ENCODE assay signal across 13 cellular contexts in the genomic region with DNA sequence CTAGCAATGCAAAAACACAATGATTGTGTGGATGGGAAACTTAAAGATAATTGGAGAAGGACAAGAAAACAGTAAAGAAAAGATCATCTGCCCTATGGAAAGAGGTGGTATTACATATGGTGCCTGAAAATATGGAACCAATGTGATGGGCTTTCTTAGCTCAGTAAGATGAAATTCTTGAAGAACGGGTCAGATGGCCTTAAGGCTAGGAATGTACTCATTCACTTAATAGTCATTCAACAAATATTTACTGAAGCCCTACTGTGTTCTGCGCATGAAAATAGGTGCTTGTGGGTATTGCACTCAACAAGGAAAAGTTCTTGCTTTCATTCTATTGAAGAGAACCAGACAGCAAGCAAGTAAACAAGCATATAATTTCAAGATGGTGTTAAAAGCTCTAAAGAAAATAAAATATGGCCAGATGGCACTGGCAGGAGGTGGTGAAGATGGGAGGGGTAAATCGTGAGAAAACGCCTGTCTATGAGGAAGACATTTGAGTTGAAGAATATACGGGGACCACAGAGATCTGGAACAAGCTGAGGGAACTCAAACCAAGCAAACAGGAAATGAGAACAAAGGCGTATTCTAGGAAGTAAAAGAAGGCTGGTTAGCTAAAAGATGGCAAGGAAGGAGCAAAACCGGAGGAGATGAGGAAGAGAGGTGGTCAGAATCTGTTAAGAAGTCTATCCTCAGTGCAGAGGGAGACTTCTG.
A peak's percentile ranks its signal among the peaks of the same experiment; 100 is the strongest.
DNase-seq lines count a peak whose midpoint lies in the region; ATAC-seq lines count a peak whose summit lies in the region.
"Had no signal": no experiment of that assay in that cellular context is flagged by ENCODE, and none has a peak within 500 bp of the region (broad histone marks: within the 10 kb centered on the region; RNA-seq: fewer than 3 reads in every experiment).

No MANE protein-coding gene starts in this region.

- H3K4me1 Mint-ChIP-seq in activated CD4-positive, alpha-beta T cell treated with anti-CD3 and anti-CD28 coated beads, Interleukin-2, amount 10 ng/mL, durations not matched to agents 24 days and 14 days, result peaks cover 34% of the 10 kb centered on the region

- intact Hi-C loops in activated CD4-positive, alpha-beta T cell treated with anti-CD3 and anti-CD28 coated beads, Interleukin-2, amount 10 ng/mL, durations not matched to agents 24 days and 14 days (cut with micrococcal nuclease), result loop anchor here (2.0 to 10.0 kb wide), 3 partner anchors 27 to 585 kb away; no protein-coding TSS in a partner anchor

- H3K27ac ChIP-seq in cingulate gyrus (ENCODE audit: low read depth, low read length) (peak overlapping the region; percentile 35), substantia nigra (ENCODE audit: low read depth, low read length, poor library complexity, severe bottlenecking) (no peak overlapping the region)
- H3K27ac ChIP-seq: skin epidermis, testis had no signal

- DNase-seq in activated CD4-positive, alpha-beta T cell treated with anti-CD3 and anti-CD28 coated beads, Interleukin-2, amount 10 ng/mL, durations not matched to agents 24 days and 14 days, result no peak
- DNase-seq in activated CD4-positive, alpha-beta T cell treated with anti-CD3 and anti-CD28 coated beads, Interleukin-2, amount 50 U/mL, for 48 hours, result no peak
- peak; percentile 4 for DNase-seq in NCI-H524 treated with DMSO at 0.1 percent for 48 hours (lab: John Stamatoyannopoulos, UW)
- DNase-seq in renal cortical epithelial cell (ENCODE audit: low read depth), result peak; percentile 6
- no peak for DNase-seq in substantia nigra (lab: John Stamatoyannopoulos, UW)
- DNase-seq: amniotic stem cell, MM.1S, T-helper 9 cell, testis had no signal

- peak overlapping the region; percentile 62 for H3K27ac Mint-ChIP-seq in activated CD4-positive, alpha-beta T cell treated with anti-CD3 and anti-CD28 coated beads, Interleukin-2, amount 10 ng/mL, durations not matched to agents 24 days and 14 days

- H3K36me3 Mint-ChIP-seq in activated CD4-positive, alpha-beta T cell treated with anti-CD3 and anti-CD28 coated beads, Interleukin-2, amount 10 ng/mL, durations not matched to agents 24 days and 14 days (ENCODE audit: low read depth), result peaks cover 25% of the 10 kb centered on the region

- no peaks in the 10 kb centered on the region for H3K27me3 Mint-ChIP-seq in activated CD4-positive, alpha-beta T cell treated with anti-CD3 and anti-CD28 coated beads, Interleukin-2, amount 10 ng/mL, durations not matched to agents 24 days and 14 days

- peak overlapping the region; percentile 43 for H3K4me3 Mint-ChIP-seq in activated CD4-positive, alpha-beta T cell treated with anti-CD3 and anti-CD28 coated beads, Interleukin-2, amount 10 ng/mL, durations not matched to agents 24 days and 14 days

- H3K9me3 Mint-ChIP-seq in activated CD4-positive, alpha-beta T cell treated with anti-CD3 and anti-CD28 coated beads, Interleukin-2, amount 10 ng/mL, durations not matched to agents 24 days and 14 days, result peaks cover 12% of the 10 kb centered on the region

- ATAC-seq in GM18517 (IDR thresholded peaks at IDR 0.05; ENCODE audit: unreplicated experiment) (no peak), HG03159 (IDR thresholded peaks at IDR 0.05; ENCODE audit: unreplicated experiment) (no peak)

Comparison
In these comparisons a context has a peak if more than half of its experiments do, and no peak if none do; other contexts are left out.
1. DNase-seq: peak in NCI-H524 treated with DMSO at 0.1 percent for 48 hours (single experiment) and renal cortical epithelial cell (single experiment); none in activated CD4-positive, alpha-beta T cell treated with anti-CD3 and anti-CD28 coated beads, Interleukin-2, amount 10 ng/mL, durations not matched to agents 24 days and 14 days (single experiment), activated CD4-positive, alpha-beta T cell treated with anti-CD3 and anti-CD28 coated beads, Interleukin-2, amount 50 U/mL, for 48 hours (0 of 2) and substantia nigra (0 of 49).